ENCODE assay signal across 7 cellular contexts in the genomic region with DNA sequence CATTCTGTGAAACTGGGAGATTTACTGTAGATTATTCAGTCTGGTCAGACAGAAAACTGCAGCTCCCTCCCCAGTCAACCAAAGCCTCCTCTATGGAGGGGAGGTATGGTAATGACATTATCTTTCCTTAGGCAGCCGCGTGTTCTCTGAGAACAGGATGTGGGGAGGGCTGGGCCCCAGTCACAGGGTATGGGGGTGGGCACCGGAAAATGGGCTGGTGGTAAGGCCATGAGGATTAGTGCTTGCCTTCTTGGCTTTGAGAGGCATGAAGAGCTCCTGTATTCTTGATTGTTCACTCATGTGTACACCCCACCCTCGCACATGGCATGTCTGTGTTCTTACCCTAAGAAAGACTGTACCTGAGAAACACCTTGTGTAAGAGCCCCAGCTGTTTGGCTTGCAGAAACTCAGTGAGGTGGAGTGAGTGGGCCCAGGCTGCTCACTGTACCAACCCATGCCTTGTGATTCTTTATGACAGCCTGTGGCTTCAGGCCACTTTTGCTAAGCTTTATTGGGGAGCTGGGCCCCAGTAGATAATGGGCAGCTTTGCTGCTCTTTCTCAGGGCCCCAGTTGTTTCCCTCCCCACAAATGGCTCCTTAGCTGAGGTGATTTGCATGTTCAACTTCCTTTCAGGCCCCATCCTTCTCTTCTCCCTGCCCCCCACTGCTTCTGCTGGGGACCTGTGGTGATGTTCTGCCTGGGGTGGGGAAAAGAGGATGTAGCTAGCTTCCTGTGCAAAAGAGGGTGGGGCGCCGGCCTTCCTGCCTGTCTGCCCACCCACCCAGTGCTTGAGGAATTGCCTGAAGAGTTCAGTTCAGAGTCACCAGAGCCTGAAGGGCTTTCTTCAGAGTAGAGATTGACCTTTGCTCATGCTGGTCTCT.
DNase-seq lines count a peak whose midpoint lies in the region; ATAC-seq lines count a peak whose summit lies in the region.

No MANE protein-coding gene starts in this region.

- peak; percentile 16 to 90 (median 61) for DNase-seq in T-helper 2 cell
- DNase-seq in amniotic epithelial cell (ENCODE audit: low read depth) = peak; percentile 45
- peak; percentile 28 to 39 for DNase-seq in memory B cell (ENCODE audit: low spot score in 2 of 2)
- peak; percentile 62 to 68 for DNase-seq in stimulated activated CD8-positive, alpha-beta memory T cell treated with anti-CD3 and anti-CD28 coated beads, Interleukin-7, amount 100 ng/mL, for 48 hours (ENCODE audit: extremely low read depth in 1 of 2, low read depth in 1 of 2)
- no peak for DNase-seq in NCI-H524 treated with DMSO at 0.1 percent for 48 hours (lab: John Stamatoyannopoulos, UW)

- H3K9me3 Mint-ChIP-seq in memory B cell = no peaks in the 10 kb centered on the region

- ATAC-seq in GM19324 (IDR thresholded peaks at IDR 0.05; ENCODE audit: low FRiP score, unreplicated experiment) = peak; percentile 80
- peak; percentile 76 for ATAC-seq in HG03439 (IDR thresholded peaks at IDR 0.05; ENCODE audit: unreplicated experiment)
- peak; percentile 68 for ATAC-seq in memory B cell (ENCODE audit: low read depth)

- H3K27me3 Mint-ChIP-seq in memory B cell = no peaks in the 10 kb centered on the region

- H3K36me3 Mint-ChIP-seq in memory B cell = peaks cover 10% of the 10 kb centered on the region

- peak overlapping the region; percentile 68 for H3K4me3 Mint-ChIP-seq in memory B cell

- H3K27ac Mint-ChIP-seq in memory B cell = peak overlapping the region; percentile 96

- peaks cover 43% of the 10 kb centered on the region for H3K4me1 Mint-ChIP-seq in memory B cell
